8 cellular contexts compared by ENCODE assay signal in genomic region chr5:132822650-132823480, GRCh38. TPM values are rescaled to one million over a fixed set of nuclear protein-coding genes. Genes with fewer than 3 reads are reported as not detected.
DNase-seq lines count a peak whose midpoint lies in the region; ATAC-seq and TF ChIP-seq lines count a peak whose summit lies in the region.

No MANE protein-coding gene starts in this region.

- peaks cover 0 to 29% of the 10 kb centered on the region in 2 donors for H3K4me1 ChIP-seq in right atrium auricular region

- ATAC-seq in activated naive CD8-positive, alpha-beta T cell treated with anti-CD3 and anti-CD28 coated beads, Interleukin-2, amount 10 ng/mL, durations not matched to agents 7 days and 5 days (ENCODE audit: low read depth), result no peak
- ATAC-seq in naive thymus-derived CD8-positive, alpha-beta T cell, result no peak

- H3K36me3 ChIP-seq in right atrium auricular region, result no peaks in the 10 kb centered on the region

- H3K27me3 Mint-ChIP-seq in activated naive CD8-positive, alpha-beta T cell treated with anti-CD3 and anti-CD28 coated beads, Interleukin-2, amount 10 ng/mL, durations not matched to agents 7 days and 5 days, result peaks cover 31% of the 10 kb centered on the region
- peaks cover 15 to 61% (median 41%) of the 10 kb centered on the region in 5 donors for H3K27me3 Mint-ChIP-seq in naive thymus-derived CD8-positive, alpha-beta T cell

- H3K27me3 ChIP-seq in right atrium auricular region, result no peaks in the 10 kb centered on the region

- TF ChIP-seq CTCF in GM13976 (IDR thresholded peaks at IDR 0.05; ENCODE audit: borderline replicate concordance, control extremely low read depth, extremely low read depth, insufficient read depth, missing control alignments), result no peak
- TF ChIP-seq CTCF in right atrium auricular region (IDR thresholded peaks at IDR 0.05), result no peak

- POLR2A ChIA-PET in activated naive CD8-positive, alpha-beta T cell treated with anti-CD3 and anti-CD28 coated beads, Interleukin-2, amount 10 ng/mL, durations not matched to agents 7 days and 5 days (lab: Charles Lee), result interaction anchor here (1.1 kb wide), 1 partner anchor 453 kb away, joined by 5 read pairs; the partner anchor contains the start of gene SLC22A5
- POLR2A ChIA-PET in naive thymus-derived CD8-positive, alpha-beta T cell (lab: Charles Lee), result no interaction called here

- peak overlapping the region; percentile 63 for H3K4me3 Mint-ChIP-seq in activated naive CD8-positive, alpha-beta T cell treated with anti-CD3 and anti-CD28 coated beads, Interleukin-2, amount 10 ng/mL, durations not matched to agents 7 days and 5 days
- H3K4me3 Mint-ChIP-seq in naive thymus-derived CD8-positive, alpha-beta T cell, result peak overlapping the region in 2 of 10 donors; percentile 36 to 47

- H3K4me3 ChIP-seq in right atrium auricular region, result peak overlapping the region; percentile 3 to 38
- peak overlapping the region; percentile 25 for H3K4me3 ChIP-seq in skeletal muscle cell (ENCODE audit: low read depth, low read length)

- no peaks in the 10 kb centered on the region for H3K9me3 ChIP-seq in right atrium auricular region

- no peak overlapping the region for H3K27ac Mint-ChIP-seq in activated naive CD8-positive, alpha-beta T cell treated with anti-CD3 and anti-CD28 coated beads, Interleukin-2, amount 10 ng/mL, durations not matched to agents 7 days and 5 days
- no peak overlapping the region for H3K27ac Mint-ChIP-seq in naive thymus-derived CD8-positive, alpha-beta T cell

- no peaks in the 10 kb centered on the region for H3K9me3 Mint-ChIP-seq in activated naive CD8-positive, alpha-beta T cell treated with anti-CD3 and anti-CD28 coated beads, Interleukin-2, amount 10 ng/mL, durations not matched to agents 7 days and 5 days
- no peaks in the 10 kb centered on the region for H3K9me3 Mint-ChIP-seq in naive thymus-derived CD8-positive, alpha-beta T cell

- in situ Hi-C loops in GM13976 (cut with MboI; ENCODE audit: low sequenced_read_pairs, unreplicated experiment), result loop anchor here (10.0 kb wide), 1 partner anchor 438 kb away; no protein-coding TSS in a partner anchor

- peaks cover 24% of the 10 kb centered on the region for H3K4me1 Mint-ChIP-seq in activated naive CD8-positive, alpha-beta T cell treated with anti-CD3 and anti-CD28 coated beads, Interleukin-2, amount 10 ng/mL, durations not matched to agents 7 days and 5 days
- H3K4me1 Mint-ChIP-seq in naive thymus-derived CD8-positive, alpha-beta T cell, result peaks cover 6 to 30% (median 19%) of the 10 kb centered on the region in 4 donors

- no peak overlapping the region for H3K27ac ChIP-seq in right atrium auricular region

- DNase-seq in GM13976 (ENCODE audit: low spot score) (peak; percentile 43), right atrium auricular region (ENCODE audit: low spot score) (no peak), skeletal muscle cell (ENCODE audit: low read depth) (no peak), NCI-H524 treated with DMSO at 0.1 percent for 48 hours (lab: John Stamatoyannopoulos, UW) (no peak), RKO (ENCODE audit: low spot score) (no peak), NCI-H1417 treated with DMSO at 0.1 percent for 48 hours (lab: John Stamatoyannopoulos, UW) (no peak)
- DNase-seq in activated naive CD8-positive, alpha-beta T cell treated with anti-CD3 and anti-CD28 coated beads, Interleukin-2, amount 10 ng/mL, durations not matched to agents 7 days and 5 days, result peak; percentile 60
- no peak for DNase-seq in naive thymus-derived CD8-positive, alpha-beta T cell

- H3K36me3 Mint-ChIP-seq in activated naive CD8-positive, alpha-beta T cell treated with anti-CD3 and anti-CD28 coated beads, Interleukin-2, amount 10 ng/mL, durations not matched to agents 7 days and 5 days, result peaks cover 2% of the 10 kb centered on the region
- no peaks in the 10 kb centered on the region for H3K36me3 Mint-ChIP-seq in naive thymus-derived CD8-positive, alpha-beta T cell

RNA-seq across cellular contexts. Expression of gene SHROOM1, which starts 7.6 kb away (rescaled TPM):
- total RNA-seq in activated naive CD8-positive, alpha-beta T cell treated with anti-CD3 and anti-CD28 coated beads, Interleukin-2, amount 10 ng/mL, durations not matched to agents 7 days and 5 days, result 1 to 10 TPM; 4.0 to 6.3 TPM
- total RNA-seq in right atrium auricular region, result 1 to 10 TPM; 3.2 to 4.2 TPM
- total RNA-seq in naive thymus-derived CD8-positive, alpha-beta T cell, result not detected
- polyA plus RNA-seq in naive thymus-derived CD8-positive, alpha-beta T cell, result not detected

RNA-seq across cellular contexts. Expression of gene SOWAHA, which starts 9.8 kb away (rescaled TPM):
- total RNA-seq in activated naive CD8-positive, alpha-beta T cell treated with anti-CD3 and anti-CD28 coated beads, Interleukin-2, amount 10 ng/mL, durations not matched to agents 7 days and 5 days, result not detected
- total RNA-seq in right atrium auricular region, result not detected
- not detected for total RNA-seq in naive thymus-derived CD8-positive, alpha-beta T cell
- polyA plus RNA-seq in naive thymus-derived CD8-positive, alpha-beta T cell, result not detected

RNA-seq across cellular contexts. Expression of gene GDF9, which starts 43.4 kb away (rescaled TPM):
- under 1 TPM; 0.77 to 0.80 TPM for total RNA-seq in activated naive CD8-positive, alpha-beta T cell treated with anti-CD3 and anti-CD28 coated beads, Interleukin-2, amount 10 ng/mL, durations not matched to agents 7 days and 5 days
- total RNA-seq in right atrium auricular region, result under 1 TPM; 0.20 to 0.22 TPM
- 1 to 10 TPM; 1.2 to 1.7 TPM for total RNA-seq in naive thymus-derived CD8-positive, alpha-beta T cell
- polyA plus RNA-seq in naive thymus-derived CD8-positive, alpha-beta T cell, result under 1 TPM in 2 of 3 donors, not detected in 1; 0.30 to 0.45 TPM

RNA-seq across cellular contexts. Expression of gene UQCRQ, which starts 43.6 kb away (rescaled TPM):
- 100 to 1,000 TPM; 278 to 286 TPM for total RNA-seq in activated naive CD8-positive, alpha-beta T cell treated with anti-CD3 and anti-CD28 coated beads, Interleukin-2, amount 10 ng/mL, durations not matched to agents 7 days and 5 days
- 100 to 1,000 TPM; 276 to 335 TPM for total RNA-seq in right atrium auricular region
- total RNA-seq in naive thymus-derived CD8-positive, alpha-beta T cell, result 100 to 1,000 TPM; 101 to 114 TPM
- polyA plus RNA-seq in naive thymus-derived CD8-positive, alpha-beta T cell, result 100 to 1,000 TPM; 594 to 702 (median 638) TPM

RNA-seq across cellular contexts. Expression of gene SEPTIN8, which starts 45.8 kb away (rescaled TPM):
- 10 to 100 TPM; 39.2 to 40.4 TPM for total RNA-seq in activated naive CD8-positive, alpha-beta T cell treated with anti-CD3 and anti-CD28 coated beads, Interleukin-2, amount 10 ng/mL, durations not matched to agents 7 days and 5 days
- total RNA-seq in right atrium auricular region, result 10 to 100 TPM; 21.1 to 24.8 TPM
- total RNA-seq in naive thymus-derived CD8-positive, alpha-beta T cell, result 1 to 10 TPM; 5.8 to 6.6 TPM
- 1 to 10 TPM in 2 of 3 donors, under 1 TPM in 1; 0.82 to 1.2 (median 1.1) TPM for polyA plus RNA-seq in naive thymus-derived CD8-positive, alpha-beta T cell

Comparison
In these comparisons a context has a peak if more than half of its experiments do, and no peak if none do; other contexts are left out.
1. DNase-seq: peak in GM13976 (single experiment) and activated naive CD8-positive, alpha-beta T cell treated with anti-CD3 and anti-CD28 coated beads, Interleukin-2, amount 10 ng/mL, durations not matched to agents 7 days and 5 days (single experiment); none in right atrium auricular region (single experiment), skeletal muscle cell (single experiment), naive thymus-derived CD8-positive, alpha-beta T cell (0 of 10), NCI-H524 treated with DMSO at 0.1 percent for 48 hours (single experiment), RKO (single experiment) and NCI-H1417 treated with DMSO at 0.1 percent for 48 hours (single experiment).